ENCODE assay signal across 9 cellular contexts in genomic region chr16:8935989-8936388, GRCh38. TPM values are rescaled to one million over a fixed set of nuclear protein-coding genes. Genes with fewer than 3 reads are reported as not detected.
DNase-seq lines count a peak whose midpoint lies in the region; ATAC-seq, FAIRE-seq and TF ChIP-seq lines count a peak whose summit lies in the region.
"Had no signal": no experiment of that assay in that cellular context is flagged by ENCODE, and none has a peak within 500 bp of the region (broad histone marks: within the 10 kb centered on the region; RNA-seq: fewer than 3 reads in every experiment).

No MANE protein-coding gene starts in this region.

- ATAC-seq in GM18907 (IDR thresholded peaks at IDR 0.05; ENCODE audit: unreplicated experiment) (peak; percentile 32), HG03432 (IDR thresholded peaks at IDR 0.05; ENCODE audit: unreplicated experiment) (peak; percentile 30), HG03039 (IDR thresholded peaks at IDR 0.05; ENCODE audit: unreplicated experiment) (no peak)

- H2AK5ac ChIP-seq in H1 (ENCODE audit: low read depth, low read length), result no peak overlapping the region

- DNase-seq in BE2C (no peak), H1 (ENCODE audit: low read depth in 1 of 2, low spot score in 2 of 2) (peak in 1 of 2 experiments; percentile 74), NCI-H2227 (lab: John Stamatoyannopoulos, UW; ENCODE audit: unreplicated experiment) (no peak), NCI-H1694 treated with DMSO at 0.1 percent for 48 hours (lab: John Stamatoyannopoulos, UW) (no peak), RWPE1 (ENCODE audit: low spot score) (no peak)

- peak; percentile 59 to 64 for TF ChIP-seq RAD21 in H1 (IDR thresholded peaks at IDR 0.05 in 1 of 2, conservative IDR thresholded peaks at IDR 0.05 in 1 of 2; ENCODE audit: low read depth in 2 of 2, low read length in 2 of 2)

- H3K56ac ChIP-seq in H1 (replicated peaks; ENCODE audit: insufficient read length, low read depth, low read length), result no peak overlapping the region

- H4K20me1 ChIP-seq in H1 (replicated peaks in 1 of 2; ENCODE audit: control insufficient read depth in 1 of 2, insufficient read depth in 2 of 2, low read length in 2 of 2), result peaks cover 44 to 49% of the 10 kb centered on the region in 2 experiments

- H3K4me1 ChIP-seq in BE2C (peaks cover 2% of the 10 kb centered on the region; the same call in 1 of the 2 replicates), H1 (replicated peaks in 1 of 4; ENCODE audit: control insufficient read depth in 3 of 4, insufficient read depth in 4 of 4, low read length in 3 of 4) (peaks cover 3 to 10% (median 6%) of the 10 kb centered on the region in 4 experiments)

- no peak overlapping the region for H2BK20ac ChIP-seq in H1 (ENCODE audit: low read length)

- TF ChIP-seq POLR2A in H1 (IDR thresholded peaks at IDR 0.05; ENCODE audit: control extremely low read depth in 1 of 2, low read depth in 2 of 2, low read length in 2 of 2), result no peak

- no peak overlapping the region for H2AFZ ChIP-seq in H1 (ENCODE audit: low read length)

- H3K4me3 ChIP-seq in BE2C (ENCODE audit: low read depth, low read length) (no peak overlapping the region), H1 (ENCODE audit: extremely low read depth in 1 of 4, insufficient read depth in 2 of 4, low read depth in 3 of 4, low read length in 4 of 4) (no peak overlapping the region; a peak in 1 of 8 replicates)
- H3K4me3 ChIP-seq: SK-N-MC had no signal

- H3K23ac ChIP-seq in H1 (ENCODE audit: insufficient read length), result no peak overlapping the region

- no peak overlapping the region for H3K14ac ChIP-seq in H1 (ENCODE audit: insufficient read length)

- no peak overlapping the region; a peak in 1 of 4 replicates for H3K4me2 ChIP-seq in H1 (ENCODE audit: insufficient read depth in 1 of 2, low read depth in 2 of 2, low read length in 2 of 2)

- TF ChIP-seq EP300 in H1 (IDR thresholded peaks at IDR 0.05; ENCODE audit: borderline replicate concordance in 1 of 2, low read depth in 2 of 2, low read length in 2 of 2), result no peak

- no peak overlapping the region for H4K8ac ChIP-seq in H1 (ENCODE audit: extremely low read depth, insufficient read depth, low read length)

- H4K5ac ChIP-seq in H1 (ENCODE audit: insufficient read length, low read depth, low read length), result no peak overlapping the region

- no peak overlapping the region; the same call in 1 of the 2 replicates for H2BK15ac ChIP-seq in H1 (ENCODE audit: low read length)

- no peaks in the 10 kb centered on the region for H3K27me3 ChIP-seq in BE2C
- no peaks in the 10 kb centered on the region for H3K27me3 ChIP-seq in H1 (replicated peaks in 1 of 4; ENCODE audit: control insufficient read depth in 3 of 4, extremely low read depth in 1 of 4, insufficient read depth in 3 of 4, low read length in 3 of 4)

- 67% methylated on average over 9 of the region's 9 CpGs; no CpG with 5 or more reads in 1 of the 2 experiments for whole genome bisulfite sequencing in H1 (ENCODE audit: extremely low coverage in 1 of 2, insufficient coverage in 1 of 2, insufficient read length in 1 of 2, insufficient replicate concordance in 2 of 2, low coverage in 1 of 2, low lambda C conversion rate in 2 of 2, missing lambda C conversion rate in 1 of 2), 2 experiments

- H2BK5ac ChIP-seq in H1 (ENCODE audit: low read depth, low read length), result no peak overlapping the region

- no peak overlapping the region for H3K4ac ChIP-seq in H1 (replicated peaks; ENCODE audit: insufficient read length, low read depth, low read length)

- no peak overlapping the region for H3K9ac ChIP-seq in H1 (replicated peaks in 1 of 4; ENCODE audit: extremely low read depth in 1 of 4, low read depth in 3 of 4, low read length in 3 of 4)

- FAIRE-seq in H1 (lab: Jason Lieb, UNC), result no peak

- no peak overlapping the region for H4K91ac ChIP-seq in H1 (replicated peaks; ENCODE audit: insufficient read length, low read length)

- POLR2A ChIA-PET in H1 (lab: Charles Lee; ENCODE audit: partially characterized antibody), result interaction anchor here (0.9 to 2.9 kb wide), 6 partner anchors 9 to 97 kb away, joined by 3 to 13 read pairs (median 4); no protein-coding TSS in a partner anchor
- POLR2A ChIA-PET in RWPE1 (lab: Yijun Ruan, JAX; ENCODE audit: low non-redundant PET), result interaction anchor here (0.6 kb wide), 1 partner anchor 17 kb away, joined by 3 read pairs; no protein-coding TSS in a partner anchor

- H3K79me2 ChIP-seq in H1 (ENCODE audit: control insufficient read depth in 1 of 2, insufficient read depth in 2 of 2, low read length in 2 of 2), result peaks cover 61 to 100% of the 10 kb centered on the region in 2 experiments

- H3K9me3 ChIP-seq in BE2C, result no peaks in the 10 kb centered on the region
- no peaks in the 10 kb centered on the region for H3K9me3 ChIP-seq in H1 (ENCODE audit: insufficient read depth in 2 of 2, low read depth in 1 of 2, low read length in 1 of 2)

- H3K36me3 ChIP-seq in BE2C (no peaks in the 10 kb centered on the region), H1 (ENCODE audit: control insufficient read depth in 2 of 4, insufficient read depth in 4 of 4, low read length in 3 of 4) (no peaks in the 10 kb centered on the region)

- CTCF ChIA-PET in H1 (lab: Charles Lee; ENCODE audit: partially characterized antibody), result interaction anchor here (0.5 to 10.5 kb wide), 59 partner anchors 8 to 240 kb away, joined by 3 to 189 read pairs (median 6); partner anchors contain the start of gene LITAFD
- CTCF ChIA-PET in RWPE1 (lab: Yijun Ruan, JAX), result interaction anchor here (0.5 to 1.5 kb wide), 15 partner anchors 16 to 1212 kb away, joined by 3 to 8 read pairs (median 3); no protein-coding TSS in a partner anchor

- no peaks in the 10 kb centered on the region for H3K23me2 ChIP-seq in H1 (ENCODE audit: low read depth, low read length)

- H3K27ac ChIP-seq in H1 (ENCODE audit: low read depth, low read length) (no peak overlapping the region), RWPE1 (no peak overlapping the region)
- H3K27ac ChIP-seq: SK-N-MC had no signal

- H3K79me1 ChIP-seq in H1 (ENCODE audit: low read depth, low read length), result peaks cover 9% of the 10 kb centered on the region

- no peak overlapping the region for H2BK120ac ChIP-seq in H1 (replicated peaks; ENCODE audit: low read depth, low read length)

- no peak overlapping the region for H2BK12ac ChIP-seq in H1 (ENCODE audit: low read depth, low read length)

- no peak overlapping the region for H3K18ac ChIP-seq in H1 (ENCODE audit: extremely low read depth, low read length)

- TF ChIP-seq CTCF in BE2C (IDR thresholded peaks at IDR 0.05; ENCODE audit: low read depth, low read length) (peak; percentile 43; the same call in 1 of the 2 replicates), H1 (IDR thresholded peaks at IDR 0.05; ENCODE audit: control extremely low read depth in 1 of 3, insufficient read depth in 1 of 3, low read depth in 1 of 3, low read length in 3 of 3) (peak; percentile 63 to 69 (median 63)), RWPE1 (conservative IDR thresholded peaks at IDR 0.05; ENCODE audit: low read depth) (no peak)

TF ChIP-seq in H1, 55 proteins besides CTCF, POLR2A, EP300 and RAD21:
- TF ChIP-seq KDM5A (IDR thresholded peaks at IDR 0.05; ENCODE audit: low read length) (no peak), HDAC6 (IDR thresholded peaks at IDR 0.05; ENCODE audit: low read depth, low read length) (no peak), TCF12 (IDR thresholded peaks at IDR 0.05; ENCODE audit: low read depth, low read length) (0 out of 2 replicates have a peak, but pooled peaks have one; percentile 15), RNF2 (IDR thresholded peaks at IDR 0.05; ENCODE audit: borderline replicate concordance, low read depth, low read length, missing control alignments, poor library complexity, severe bottlenecking) (no peak), CHD1 (IDR thresholded peaks at IDR 0.05; ENCODE audit: low read depth, low read length) (no peak), BACH1 (IDR thresholded peaks at IDR 0.05; ENCODE audit: low read length) (no peak)
- TF ChIP-seq, protein P1, sequence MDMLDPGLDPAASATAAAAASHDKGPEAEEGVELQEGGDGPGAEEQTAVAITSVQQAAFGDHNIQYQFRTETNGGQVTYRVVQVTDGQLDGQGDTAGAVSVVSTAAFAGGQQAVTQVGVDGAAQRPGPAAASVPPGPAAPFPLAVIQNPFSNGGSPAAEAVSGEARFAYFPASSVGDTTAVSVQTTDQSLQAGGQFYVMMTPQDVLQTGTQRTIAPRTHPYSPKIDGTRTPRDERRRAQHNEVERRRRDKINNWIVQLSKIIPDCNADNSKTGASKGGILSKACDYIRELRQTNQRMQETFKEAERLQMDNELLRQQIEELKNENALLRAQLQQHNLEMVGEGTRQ (IDR thresholded peaks at IDR 0.05; ENCODE audit: low read length), result no peak
- TF ChIP-seq, protein P2, sequence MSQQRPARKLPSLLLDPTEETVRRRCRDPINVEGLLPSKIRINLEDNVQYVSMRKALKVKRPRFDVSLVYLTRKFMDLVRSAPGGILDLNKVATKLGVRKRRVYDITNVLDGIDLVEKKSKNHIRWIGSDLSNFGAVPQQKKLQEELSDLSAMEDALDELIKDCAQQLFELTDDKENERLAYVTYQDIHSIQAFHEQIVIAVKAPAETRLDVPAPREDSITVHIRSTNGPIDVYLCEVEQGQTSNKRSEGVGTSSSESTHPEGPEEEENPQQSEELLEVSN (IDR thresholded peaks at IDR 0.05), result no peak

RNA-seq across cellular contexts. Expression of gene USP7, which starts 27.7 kb away (rescaled TPM):
- 70.9 TPM for polyA plus RNA-seq in BE2C (2012; ENCODE audit: insufficient read depth, insufficient read length, low read depth)
- 208 and 211 TPM in 2 replicates for total RNA-seq in H1 (2021; fragmentation: NEBNext Ultra II Directional; extraction: Animal tissue kit (Norgen Biotek cat#: 25700))
- polyA plus RNA-seq in H1 (2011; rRNA removed), result 21.3 and 22.8 TPM in 2 replicates
- polyA plus RNA-seq in H1 (2011; cell fraction: cytosol; rRNA removed), result 30.9 TPM
- 117 TPM for polyA plus RNA-seq in H1 (2011; cell fraction: nucleus; rRNA removed)
- polyA plus RNA-seq in H1 (2012, experiment 1 of 2), result 91.3 to 141 TPM (median 111 TPM) in 4 replicates
- 7.7 TPM for polyA plus RNA-seq in H1 (2012, experiment 2 of 2)
- polyA plus RNA-seq in H1 (2013, experiment 1 of 2), result 77.1 TPM
- 78.8 TPM for polyA plus RNA-seq in H1 (2013, experiment 2 of 2)
- polyA minus RNA-seq in H1 (2011; rRNA and poly(A)+ RNA removed), result 157 and 170 TPM in 2 replicates
- 41.6 TPM for polyA minus RNA-seq in H1 (2011; cell fraction: cytosol; rRNA and poly(A)+ RNA removed)
- polyA minus RNA-seq in H1 (2011; cell fraction: nucleus; rRNA and poly(A)+ RNA removed), result 170 TPM

RNA-seq across cellular contexts. Expression of gene LITAFD, which starts 53.8 kb away (rescaled TPM):
- polyA plus RNA-seq in BE2C (2012; ENCODE audit: insufficient read depth, insufficient read length, low read depth), result not detected
- total RNA-seq in H1 (2021; fragmentation: NEBNext Ultra II Directional; extraction: Animal tissue kit (Norgen Biotek cat#: 25700)), result not detected in 2 replicates
- not detected in 2 replicates for polyA plus RNA-seq in H1 (2011; rRNA removed)
- polyA plus RNA-seq in H1 (2011; cell fraction: cytosol; rRNA removed), result not detected
- polyA plus RNA-seq in H1 (2011; cell fraction: nucleus; rRNA removed), result not detected
- not detected in 4 replicates for polyA plus RNA-seq in H1 (2012, experiment 1 of 2)
- polyA plus RNA-seq in H1 (2012, experiment 2 of 2), result not detected
- polyA plus RNA-seq in H1 (2013, experiment 1 of 2), result not detected
- not detected for polyA plus RNA-seq in H1 (2013, experiment 2 of 2)
- not detected in 2 replicates for polyA minus RNA-seq in H1 (2011; rRNA and poly(A)+ RNA removed)
- not detected for polyA minus RNA-seq in H1 (2011; cell fraction: cytosol; rRNA and poly(A)+ RNA removed)
- polyA minus RNA-seq in H1 (2011; cell fraction: nucleus; rRNA and poly(A)+ RNA removed), result not detected
